Comparison of ENCODE assay signal across 7 cellular contexts in the genomic region with DNA sequence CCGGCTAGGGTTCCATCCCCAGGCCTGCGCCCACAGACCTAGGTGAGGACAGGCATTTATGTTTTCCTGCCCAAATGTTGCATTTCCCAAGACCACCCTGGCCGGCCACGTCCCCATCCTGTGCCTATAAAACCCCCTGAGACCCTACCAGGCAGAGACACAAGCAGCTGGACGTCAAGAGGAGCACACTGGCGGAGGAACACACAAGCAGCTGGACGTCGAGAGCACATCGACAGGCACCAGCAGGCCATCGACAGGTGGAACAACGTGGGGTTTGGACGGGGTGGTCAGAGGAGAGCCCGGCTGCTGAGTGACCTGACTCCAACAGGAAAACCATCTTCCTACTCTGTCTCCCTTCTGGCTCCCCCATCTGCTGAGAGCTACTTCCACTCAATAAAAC.
"Had no signal": no experiment of that assay in that cellular context is flagged by ENCODE, and none has a peak within 500 bp of the region (broad histone marks: within the 10 kb centered on the region; RNA-seq: fewer than 3 reads in every experiment).

No MANE protein-coding gene starts in this region.

- H3K4me3 Mint-ChIP-seq: activated B cell treated with CpG ODN at 0.5 μM for 24 hours had no signal

- H3K9me3 Mint-ChIP-seq: activated B cell treated with CpG ODN at 0.5 μM for 24 hours had no signal

- H3K4me1 Mint-ChIP-seq: activated B cell treated with CpG ODN at 0.5 μM for 24 hours had no signal

- H3K27ac Mint-ChIP-seq: activated B cell treated with CpG ODN at 0.5 μM for 24 hours had no signal

- DNase-seq: activated B cell treated with CpG ODN at 0.5 μM for 24 hours; activated CD8-positive, alpha-beta memory T cell treated with anti-CD3 and anti-CD28 coated beads, Interleukin-2, amount 50 U/mL, for 4 hours; adrenal gland; effector CD4-positive, alpha-beta T cell; hippocampal formation; kidney glomerular epithelial cell; tibial artery had no signal
